In genomic region chr15:38564557-38565286, GRCh38 we compare ENCODE assay signal across 8 cellular contexts. TPM values are rescaled to one million over a fixed set of nuclear protein-coding genes. Genes with fewer than 3 reads are reported as not detected.
DNase-seq lines count a peak whose midpoint lies in the region; TF ChIP-seq lines count a peak whose summit lies in the region.

RASGRP1 (minus strand) TSS chr15:38564814; CDS start chr15:38564628, 186 bp downstream.

- peak within 1 kb of the TSS; percentile 77 for H2AFZ ChIP-seq in smooth muscle cell (ENCODE audit: low read depth)

- no peaks in the 10 kb centered on the region for H3K36me3 ChIP-seq in DOHH2 (ENCODE audit: control insufficient read depth, low read length)
- no peaks in the 10 kb centered on the region for H3K36me3 ChIP-seq in ascending aorta
- H3K36me3 ChIP-seq in iPS-18a (ENCODE audit: control insufficient read depth, low read depth, low read length): no peaks in the 10 kb centered on the region
- H3K36me3 ChIP-seq in smooth muscle cell (ENCODE audit: low read depth): no peaks in the 10 kb centered on the region

- H3K4me3 ChIP-seq in DOHH2 (ENCODE audit: low read length): peak within 1 kb of the TSS; percentile 75
- peak within 1 kb of the TSS; percentile 60 to 72 for H3K4me3 ChIP-seq in ascending aorta
- peak within 1 kb of the TSS; percentile 69 for H3K4me3 ChIP-seq in iPS-18a (ENCODE audit: low read length)
- peak within 1 kb of the TSS; percentile 73 for H3K4me3 ChIP-seq in smooth muscle cell

- H3K9me3 ChIP-seq in DOHH2 (ENCODE audit: control insufficient read depth, insufficient read depth, low read length): no peaks in the 10 kb centered on the region
- no peaks in the 10 kb centered on the region for H3K9me3 ChIP-seq in ascending aorta
- H3K9me3 ChIP-seq in iPS-18a (ENCODE audit: control insufficient read depth, low read depth, low read length): no peaks in the 10 kb centered on the region
- H3K9me3 ChIP-seq in smooth muscle cell (replicated peaks; ENCODE audit: low read depth): no peaks in the 10 kb centered on the region

- no peak for TF ChIP-seq CTCF in DOHH2 (IDR thresholded peaks at IDR 0.05; ENCODE audit: low read depth, low read length, poor library complexity, severe bottlenecking)
- peak; percentile 60 for TF ChIP-seq CTCF in GM20000 (IDR thresholded peaks at IDR 0.05; ENCODE audit: extremely low read depth, missing control alignments)
- TF ChIP-seq CTCF in ascending aorta (IDR thresholded peaks at IDR 0.05): peak in 2 of 3 experiments; percentile 15 to 36
- TF ChIP-seq CTCF in smooth muscle cell (IDR thresholded peaks at IDR 0.05; ENCODE audit: borderline replicate concordance, insufficient read depth, poor library complexity, severe bottlenecking): no peak

- H4K20me1 ChIP-seq in DOHH2 (ENCODE audit: control insufficient read depth, insufficient read depth, low read depth, low read length) (no peaks in the 10 kb centered on the region), smooth muscle cell (ENCODE audit: low read depth) (no peaks in the 10 kb centered on the region)

- H3K9ac ChIP-seq in iPS-18a (ENCODE audit: low read length) (no peak within 1 kb of the TSS), smooth muscle cell (ENCODE audit: low read depth) (no peak within 1 kb of the TSS)

- DNase-seq in GM20000 (ENCODE audit: low spot score) (peak; percentile 87), HT-29 (ENCODE audit: low spot score) (peak; percentile 36), ascending aorta (ENCODE audit: low spot score in 2 of 2) (peak in 1 of 2 donors; percentile 71), smooth muscle cell (lab: John Stamatoyannopoulos, UW; ENCODE audit: unreplicated experiment) (no peak), OCI-M2 (lab: John Stamatoyannopoulos, UW; ENCODE audit: unreplicated experiment) (no peak)

- H3K4me2 ChIP-seq in DOHH2 (ENCODE audit: low read length): peak within 1 kb of the TSS; percentile 85
- peak within 1 kb of the TSS; percentile 98 for H3K4me2 ChIP-seq in smooth muscle cell

- H3K79me2 ChIP-seq in DOHH2 (ENCODE audit: control insufficient read depth, low read length) (no peaks in the 10 kb centered on the region), smooth muscle cell (ENCODE audit: low read depth) (no peaks in the 10 kb centered on the region)

- intact Hi-C loops in T-helper 1 cell treated with Interleukin-12 subunit alpha and Interleukin-12 subunit beta and Interleukin-4 antibody, amounts not matched to agents 30 ng/mL and 1 ng/mL, for 36 hours (cut with micrococcal nuclease): loop anchor here (1.0 to 10.0 kb wide), 4 partner anchors 47 to 1370 kb away; partner anchors contain the start of gene EIF2AK4
- intact Hi-C loops in ascending aorta (cut with DNase I): loop anchor here (2.0 to 10.0 kb wide), 2 partner anchors 90 to 126 kb away; no protein-coding TSS in a partner anchor

- H3K27me3 ChIP-seq in DOHH2 (ENCODE audit: control insufficient read depth, low read length) (peaks cover 8% of the 10 kb centered on the region), ascending aorta (no peaks in the 10 kb centered on the region), iPS-18a (ENCODE audit: control insufficient read depth, insufficient read depth, low read length) (peaks cover 44% of the 10 kb centered on the region), smooth muscle cell (ENCODE audit: low read depth) (peaks cover 59% of the 10 kb centered on the region)

- H3K27ac ChIP-seq in DOHH2 (ENCODE audit: low read depth, low read length) (no peak within 1 kb of the TSS), ascending aorta (no peak within 1 kb of the TSS), iPS-18a (ENCODE audit: low read length) (no peak within 1 kb of the TSS), smooth muscle cell (ENCODE audit: low read depth) (no peak within 1 kb of the TSS)

- H3F3A ChIP-seq in DOHH2 (ENCODE audit: control insufficient read depth, insufficient read depth): peaks cover 6% of the 10 kb centered on the region
- no peaks in the 10 kb centered on the region for H3F3A ChIP-seq in smooth muscle cell (ENCODE audit: low read depth)

- no peaks in the 10 kb centered on the region for H3K9me2 ChIP-seq in DOHH2 (replicated peaks; ENCODE audit: control insufficient read depth, low read length)

- 8% methylated on average over 37 of the region's 85 CpGs for WGBS in smooth muscle cell (ENCODE audit: low lambda C conversion rate)

- H3K4me1 ChIP-seq in DOHH2 (ENCODE audit: control insufficient read depth, low read length): peaks cover 14% of the 10 kb centered on the region
- peaks cover 0 to 3% of the 10 kb centered on the region in 2 donors for H3K4me1 ChIP-seq in ascending aorta
- H3K4me1 ChIP-seq in iPS-18a (ENCODE audit: control insufficient read depth, low read depth, low read length): no peaks in the 10 kb centered on the region
- H3K4me1 ChIP-seq in smooth muscle cell (ENCODE audit: low read depth): no peaks in the 10 kb centered on the region

RNA-seq across cellular contexts. Expression of gene RASGRP1, which starts in this region (rescaled TPM):
- total RNA-seq in HT-29 (2014; rRNA removed; shearing (Covaris generic)): 0.08 and 1.3 TPM in 2 replicates
- total RNA-seq in T-helper 1 cell treated with Interleukin-12 subunit alpha and Interleukin-12 subunit beta and Interleukin-4 antibody, amounts not matched to agents 30 ng/mL and 1 ng/mL, for 36 hours: 224 and 230 TPM in 2 replicates
- total RNA-seq in ascending aorta: not detected
- 9.5 and 10.0 TPM in 2 replicates for total RNA-seq in smooth muscle cell
- polyA plus RNA-seq in smooth muscle cell: 0.97 and 7.8 TPM in 2 replicates

Comparison
In these comparisons a context has a peak if more than half of its experiments do, and no peak if none do; other contexts are left out.
1. RNA of gene RASGRP1 (total RNA-seq): 224 to 230 TPM in T-helper 1 cell treated with Interleukin-12 subunit alpha and Interleukin-12 subunit beta and Interleukin-4 antibody, amounts not matched to agents 30 ng/mL and 1 ng/mL, for 36 hours; 9.5 to 10.0 TPM in smooth muscle cell, 0.08 to 1.3 TPM in HT-29 and not detected in ascending aorta (single experiment); every median in the first group is over 10 times any median in the second.
2. CTCF ChIP-seq: peak in GM20000 (single experiment) and ascending aorta (2 of 3); none in DOHH2 (single experiment) and smooth muscle cell (single experiment).
3. DNase-seq: peak in GM20000 (single experiment) and HT-29 (single experiment); none in smooth muscle cell (single experiment) and OCI-M2 (single experiment).
4. Peak in every context shown above with its lines, with median percentiles within 50 percentile points of each other: H3K4me3 ChIP-seq.